ENCODE assay signal across 28 cellular contexts in the genomic region with DNA sequence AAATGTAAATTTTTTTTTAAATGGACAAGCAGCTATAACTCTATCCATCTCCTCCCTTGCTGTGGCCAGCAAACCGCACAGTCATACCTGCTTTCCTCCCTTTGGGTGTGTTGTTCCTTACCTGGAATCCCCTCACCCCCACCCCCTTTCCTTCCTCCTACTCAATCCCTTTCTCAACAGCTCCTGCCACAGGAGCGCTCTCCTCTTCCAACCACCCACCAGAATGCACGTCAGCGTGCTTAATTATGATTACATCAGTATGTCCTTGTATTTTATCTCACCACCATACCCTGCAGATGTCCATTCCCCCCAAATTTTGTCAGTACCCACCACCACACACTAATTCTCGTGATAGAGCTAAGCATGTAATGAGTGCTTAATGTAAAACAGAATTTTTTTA.
"Had no signal": no experiment of that assay in that cellular context is flagged by ENCODE, and none has a peak within 500 bp of the region (broad histone marks: within the 10 kb centered on the region; RNA-seq: fewer than 3 reads in every experiment).

No MANE protein-coding gene starts in this region.

- FAIRE-seq: kidney, pancreas, small intestine, urothelium cell line had no signal

- H3K4me3 ChIP-seq: coronary artery, gastrocnemius medialis, heart left ventricle, hepatocyte, lung, mucosa of descending colon, pancreas, right lobe of liver, stomach, thyroid gland had no signal

- H3K27me3 ChIP-seq: gastrocnemius medialis, heart left ventricle, neutrophil, pancreas, right lobe of liver, thyroid gland had no signal

- H3K4me1 Mint-ChIP-seq: mesothelial cell of epicardium, naive B cell, neural crest cell had no signal

- H2AFZ ChIP-seq: hepatocyte had no signal

- H3K4me2 ChIP-seq: hepatocyte had no signal

- ATAC-seq: gastrocnemius medialis; heart left ventricle; left lobe of liver; mucosa of descending colon; natural killer cell treated with Interleukin-12 subunit alpha and Interleukin-12 subunit beta and Interleukin-15 and Interleukin-18, amount 100 ng/mL, for 72 hours; pancreas; right lobe of liver had no signal

- H3K27ac Mint-ChIP-seq: mesothelial cell of epicardium; naive B cell; natural killer cell treated with Interleukin-12 subunit alpha and Interleukin-12 subunit beta and Interleukin-15 and Interleukin-18, amount 100 ng/mL, for 72 hours had no signal

- H3K9me3 Mint-ChIP-seq: mesothelial cell of epicardium; naive B cell; natural killer cell treated with Interleukin-12 subunit alpha and Interleukin-12 subunit beta and Interleukin-15 and Interleukin-18, amount 100 ng/mL, for 72 hours; neural crest cell had no signal

- H3K27ac ChIP-seq: coronary artery, gastrocnemius medialis, heart left ventricle, hepatocyte, neutrophil, pancreas, right lobe of liver, stomach, thyroid gland had no signal

- H3K79me2 ChIP-seq: hepatocyte had no signal

- H3K4me3 Mint-ChIP-seq: mesothelial cell of epicardium; naive B cell; natural killer cell treated with Interleukin-12 subunit alpha and Interleukin-12 subunit beta and Interleukin-15 and Interleukin-18, amount 100 ng/mL, for 72 hours; neural crest cell had no signal

- H3K9me3 ChIP-seq: gastrocnemius medialis, heart left ventricle, mucosa of descending colon, neutrophil, pancreas, right lobe of liver, stomach, thyroid gland had no signal

- H3K36me3 Mint-ChIP-seq: mesothelial cell of epicardium; naive B cell; natural killer cell treated with Interleukin-12 subunit alpha and Interleukin-12 subunit beta and Interleukin-15 and Interleukin-18, amount 100 ng/mL, for 72 hours had no signal

- H3K4me1 ChIP-seq: gastrocnemius medialis, pancreas, right lobe of liver, stomach, thyroid gland had no signal

- H3K36me3 ChIP-seq: gastrocnemius medialis, heart left ventricle, neutrophil, pancreas, right lobe of liver, stomach, thyroid gland had no signal

- DNase-seq: dermis blood vessel endothelial cell; effector memory CD4-positive, alpha-beta T cell; gastrocnemius medialis; heart left ventricle; kidney; mesenchymal stem cell; mucosa of descending colon; naive B cell; pancreas; right lobe of liver; small intestine; stimulated activated CD4-positive, alpha-beta T cell treated with anti-CD3 and anti-CD28 coated beads, Interleukin-12 subunit alpha, Interleukin-12 subunit beta, amount 100 ng/mL, for 4 hours; stimulated activated CD4-positive, alpha-beta T cell treated with anti-CD3 and anti-CD28 coated beads, Interleukin-1b, Interleukin-23, amount 100 ng/mL, for 48 hours; stimulated activated CD4-positive, alpha-beta T cell treated with anti-CD3 and anti-CD28 coated beads, Interleukin-4, amount 100 ng/mL, for 1 hour; stimulated activated CD8-positive, alpha-beta memory T cell treated with anti-CD3 and anti-CD28 coated beads, Interleukin-4, amount 100 ng/mL, for 48 hours; stimulated activated naive CD4-positive, alpha-beta T cell; stomach; thyroid gland; trophoblast cell had no signal
